Comparison of ENCODE assay signal across 1 cellular context in genomic region chr1:220043646-220044045, GRCh38.
TF ChIP-seq lines count a peak whose summit lies in the region.

No MANE protein-coding gene starts in this region.

TF ChIP-seq in GM12878, 131 proteins besides CTCF, POLR2A, EP300 and RAD21:
- TF ChIP-seq, protein P1, sequence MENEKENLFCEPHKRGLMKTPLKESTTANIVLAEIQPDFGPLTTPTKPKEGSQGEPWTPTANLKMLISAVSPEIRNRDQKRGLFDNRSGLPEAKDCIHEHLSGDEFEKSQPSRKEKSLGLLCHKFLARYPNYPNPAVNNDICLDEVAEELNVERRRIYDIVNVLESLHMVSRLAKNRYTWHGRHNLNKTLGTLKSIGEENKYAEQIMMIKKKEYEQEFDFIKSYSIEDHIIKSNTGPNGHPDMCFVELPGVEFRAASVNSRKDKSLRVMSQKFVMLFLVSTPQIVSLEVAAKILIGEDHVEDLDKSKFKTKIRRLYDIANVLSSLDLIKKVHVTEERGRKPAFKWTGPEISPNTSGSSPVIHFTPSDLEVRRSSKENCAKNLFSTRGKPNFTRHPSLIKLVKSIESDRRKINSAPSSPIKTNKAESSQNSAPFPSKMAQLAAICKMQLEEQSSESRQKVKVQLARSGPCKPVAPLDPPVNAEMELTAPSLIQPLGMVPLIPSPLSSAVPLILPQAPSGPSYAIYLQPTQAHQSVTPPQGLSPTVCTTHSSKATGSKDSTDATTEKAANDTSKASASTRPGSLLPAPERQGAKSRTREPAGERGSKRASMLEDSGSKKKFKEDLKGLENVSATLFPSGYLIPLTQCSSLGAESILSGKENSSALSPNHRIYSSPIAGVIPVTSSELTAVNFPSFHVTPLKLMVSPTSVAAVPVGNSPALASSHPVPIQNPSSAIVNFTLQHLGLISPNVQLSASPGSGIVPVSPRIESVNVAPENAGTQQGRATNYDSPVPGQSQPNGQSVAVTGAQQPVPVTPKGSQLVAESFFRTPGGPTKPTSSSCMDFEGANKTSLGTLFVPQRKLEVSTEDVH (IDR thresholded peaks at IDR 0.05; ENCODE audit: low read depth, partially characterized antibody): no peak
